ENCODE assay signal across 8 cellular contexts in genomic region chr7:128883622-128884549, GRCh38. TPM values are rescaled to one million over a fixed set of nuclear protein-coding genes. Genes with fewer than 3 reads are reported as not detected.
DNase-seq lines count a peak whose midpoint lies in the region; ATAC-seq and TF ChIP-seq lines count a peak whose summit lies in the region.

No MANE protein-coding gene starts in this region.

- H3K9me3 Mint-ChIP-seq in nephron progenitor cell, result no peaks in the 10 kb centered on the region
- no peaks in the 10 kb centered on the region for H3K9me3 Mint-ChIP-seq in stimulated activated naive CD8-positive, alpha-beta T cell treated with anti-CD3 and anti-CD28 coated beads, Interleukin-15, amount 100 ng/mL, for 72 hours

- no peaks in the 10 kb centered on the region for H3K27me3 Mint-ChIP-seq in nephron progenitor cell (ENCODE audit: low read depth, poor library complexity)
- peaks cover 9% of the 10 kb centered on the region for H3K27me3 Mint-ChIP-seq in stimulated activated naive CD8-positive, alpha-beta T cell treated with anti-CD3 and anti-CD28 coated beads, Interleukin-15, amount 100 ng/mL, for 72 hours

- no peak overlapping the region for H3K4me3 Mint-ChIP-seq in nephron progenitor cell
- no peak overlapping the region for H3K4me3 Mint-ChIP-seq in stimulated activated naive CD8-positive, alpha-beta T cell treated with anti-CD3 and anti-CD28 coated beads, Interleukin-15, amount 100 ng/mL, for 72 hours

- H3K4me1 ChIP-seq in esophagus muscularis mucosa, result peaks cover 0 to 16% (median 12%) of the 10 kb centered on the region in 4 donors

- no peak overlapping the region for H3K27ac ChIP-seq in esophagus muscularis mucosa (replicated peaks in 1 of 4)

- peak; percentile 89 to 95 (median 94) for TF ChIP-seq CTCF in esophagus muscularis mucosa (IDR thresholded peaks at IDR 0.05)
- TF ChIP-seq CTCF in nephron progenitor cell (IDR thresholded peaks at IDR 0.05), result peak; percentile 92

- no peaks in the 10 kb centered on the region for H3K9me3 ChIP-seq in esophagus muscularis mucosa

- no peak for TF ChIP-seq POLR2A in esophagus muscularis mucosa (IDR thresholded peaks at IDR 0.05; ENCODE audit: low read depth)

- H3K27ac Mint-ChIP-seq in nephron progenitor cell, result no peak overlapping the region
- H3K27ac Mint-ChIP-seq in stimulated activated naive CD8-positive, alpha-beta T cell treated with anti-CD3 and anti-CD28 coated beads, Interleukin-15, amount 100 ng/mL, for 72 hours, result no peak overlapping the region

- no peaks in the 10 kb centered on the region for H3K36me3 ChIP-seq in esophagus muscularis mucosa

- no peak for TF ChIP-seq EP300 in esophagus muscularis mucosa (IDR thresholded peaks at IDR 0.05)

- peaks cover 21% of the 10 kb centered on the region for H3K4me1 Mint-ChIP-seq in nephron progenitor cell
- no peaks in the 10 kb centered on the region for H3K4me1 Mint-ChIP-seq in stimulated activated naive CD8-positive, alpha-beta T cell treated with anti-CD3 and anti-CD28 coated beads, Interleukin-15, amount 100 ng/mL, for 72 hours

- DNase-seq in C1 segment of cervical spinal cord (lab: John Stamatoyannopoulos, UW) (peak in 12 of 14 donors; percentile 16 to 79 (median 42)), GM19240 (ENCODE audit: insufficient read length, low spot score) (peak; percentile 99), HUDEP-2 (lab: John Stamatoyannopoulos, UW; ENCODE audit: unreplicated experiment in 76 of 76) (peak in 70 of 76 experiments; percentile 3 to 82 (median 56)), OCI-M2 (lab: John Stamatoyannopoulos, UW; ENCODE audit: unreplicated experiment) (peak; percentile 74), activated T-cell treated with anti-CD3 and anti-CD28 coated beads for 24 hours (ENCODE audit: low read depth) (peak; percentile 80), esophagus muscularis mucosa (ENCODE audit: extremely low spot score) (peak; percentile 97), nephron progenitor cell (peak; percentile 91)
- peak; percentile 82 to 84 for DNase-seq in stimulated activated naive CD8-positive, alpha-beta T cell treated with anti-CD3 and anti-CD28 coated beads, Interleukin-15, amount 100 ng/mL, for 72 hours

- H3K27me3 ChIP-seq in esophagus muscularis mucosa, result peaks cover 0 to 42% (median 0%) of the 10 kb centered on the region in 4 donors

- no peaks in the 10 kb centered on the region for H3K36me3 Mint-ChIP-seq in nephron progenitor cell (ENCODE audit: low read depth)

- ATAC-seq in stimulated activated naive CD8-positive, alpha-beta T cell treated with anti-CD3 and anti-CD28 coated beads, Interleukin-15, amount 100 ng/mL, for 72 hours, result peak; percentile 80

- 40% methylated on average over 16 of the region's 22 CpGs for WGBS in esophagus muscularis mucosa

- intact Hi-C loops in esophagus muscularis mucosa (cut with DNase I), result loop anchor here (5.0 kb wide), 3 partner anchors 92 to 407 kb away; partner anchors contain the start of genes CCDC136 and METTL2B

- peak overlapping the region in 1 of 4 donors; percentile 32 for H3K4me3 ChIP-seq in esophagus muscularis mucosa

RNA-seq across cellular contexts. Expression of gene ATP6V1F, which starts 21.2 kb away (rescaled TPM):
- total RNA-seq in esophagus muscularis mucosa, result 100 to 1,000 TPM in 2 of 4 donors, 10 to 100 TPM in 2; 74.3 to 108 (median 91.9) TPM

RNA-seq across cellular contexts. Expression of gene KCP, which starts 26.6 kb away (rescaled TPM):
- total RNA-seq in esophagus muscularis mucosa, result under 1 TPM in 3 of 4 donors, not detected in 1; 0.13 to 0.66 (median 0.29) TPM

RNA-seq across cellular contexts. Expression of gene FLNC, which starts 53.7 kb away (rescaled TPM):
- 100 to 1,000 TPM; 391 to 932 (median 533) TPM for total RNA-seq in esophagus muscularis mucosa

RNA-seq across cellular contexts. Expression of gene IRF5, which starts 53.8 kb away (rescaled TPM):
- 10 to 100 TPM in 1 of 4 donors, 1 to 10 TPM in 3; 7.6 to 14.5 (median 8.6) TPM for total RNA-seq in esophagus muscularis mucosa

Comparison
In these comparisons a context has a peak if more than half of its experiments do, and no peak if none do; other contexts are left out.
1. DNase-seq: peak in every context shown above with its lines; median percentile 99 in GM19240; 97 in esophagus muscularis mucosa; 91 in nephron progenitor cell; 83 in stimulated activated naive CD8-positive, alpha-beta T cell treated with anti-CD3 and anti-CD28 coated beads, Interleukin-15, amount 100 ng/mL, for 72 hours; 80 in activated T-cell treated with anti-CD3 and anti-CD28 coated beads for 24 hours; 74 in OCI-M2; 56 in HUDEP-2; 42 in C1 segment of cervical spinal cord.